13 cellular contexts compared by ENCODE assay signal in genomic region chr6:14001329-14002012, GRCh38.
DNase-seq lines count a peak whose midpoint lies in the region; ATAC-seq, FAIRE-seq and TF ChIP-seq lines count a peak whose summit lies in the region.
"Had no signal": no experiment of that assay in that cellular context is flagged by ENCODE, and none has a peak within 500 bp of the region (broad histone marks: within the 10 kb centered on the region; RNA-seq: fewer than 3 reads in every experiment).

No MANE protein-coding gene starts in this region.

- ATAC-seq in Panc1 (peak; percentile 94), GM19452 (IDR thresholded peaks at IDR 0.05; ENCODE audit: unreplicated experiment) (no peak)
- ATAC-seq: mucosa of descending colon; stimulated activated naive CD8-positive, alpha-beta T cell treated with anti-CD3 and anti-CD28 coated beads, Interleukin-15, amount 100 ng/mL, for 72 hours had no signal

- DNase-seq in GM03348 (ENCODE audit: low spot score) (peak; percentile 89), Panc1 (ENCODE audit: low read depth, low spot score) (peak; percentile 67), epithelial cell of prostate (ENCODE audit: low read depth, low spot score) (peak; percentile 91), renal cortical epithelial cell (ENCODE audit: low read depth) (peak; percentile 97), GM19239 (ENCODE audit: insufficient read length, low spot score) (no peak), head of caudate nucleus (no peak)
- no peak for DNase-seq in activated CD4-positive, alpha-beta T cell treated with anti-CD3 and anti-CD28 coated beads for 4 hours
- DNase-seq: activated naive CD4-positive, alpha-beta T cell treated with anti-CD3 and anti-CD28 coated beads, Interleukin-2, amount 50 U/mL, for 16 hours; mucosa of descending colon; NCI-H524; stimulated activated naive CD8-positive, alpha-beta T cell treated with anti-CD3 and anti-CD28 coated beads, Interleukin-15, amount 100 ng/mL, for 72 hours had no signal

- peaks cover 17% of the 10 kb centered on the region for H3K4me1 ChIP-seq in Panc1 (ENCODE audit: control insufficient read depth, insufficient read depth, low read length)

- H3K27me3 ChIP-seq in Panc1 (ENCODE audit: control insufficient read depth, insufficient read depth, low read length) = no peaks in the 10 kb centered on the region

- peak overlapping the region; percentile 9 to 55 for H3K4me3 ChIP-seq in Panc1 (ENCODE audit: low read depth in 2 of 2, low read length in 2 of 2)
- H3K4me3 ChIP-seq: mucosa of descending colon had no signal

- POLR2A ChIA-PET in Panc1 (lab: Charles Lee) = no interaction called here

- FAIRE-seq in GM19239 (lab: Jason Lieb, UNC) = no peak

- no peak for TF ChIP-seq CTCF in Panc1 (IDR thresholded peaks at IDR 0.05)

- peaks cover 8% of the 10 kb centered on the region; the same call in 1 of the 2 replicates for H3K9me3 ChIP-seq in Panc1 (ENCODE audit: control insufficient read depth, insufficient read depth, low read depth, low read length)
- H3K9me3 ChIP-seq: mucosa of descending colon had no signal

- no TSS peak for BruUV-seq in Panc1 (replicated peaks; lab: Mats Ljungman, UMichigan)

- no peaks in the 10 kb centered on the region for H3K36me3 ChIP-seq in Panc1 (ENCODE audit: control insufficient read depth, insufficient read depth, low read length)

- in situ Hi-C loops in Panc1 (cut with HindIII; ENCODE audit: low pct_unique_long_range_greater_than_20kb, low sequenced_read_pairs) = no loop called here

- intact Hi-C loops in Panc1 (cut with micrococcal nuclease; ENCODE audit: unreplicated experiment) (no loop called here), head of caudate nucleus (cut with DNase I) (no loop called here)

- CTCF ChIA-PET in Panc1 (lab: Charles Lee) = no interaction called here

- peak overlapping the region; percentile 53 for H3K27ac ChIP-seq in Panc1 (ENCODE audit: low read length)
- peak overlapping the region; percentile 59 for H3K27ac ChIP-seq in epithelial cell of prostate
- H3K27ac ChIP-seq: KMS-11 had no signal

Comparison
In these comparisons a context has a peak if more than half of its experiments do, and no peak if none do; other contexts are left out.
1. DNase-seq: peak in GM03348 (single experiment), Panc1 (single experiment), epithelial cell of prostate (single experiment) and renal cortical epithelial cell (single experiment); none in activated CD4-positive, alpha-beta T cell treated with anti-CD3 and anti-CD28 coated beads for 4 hours (0 of 2), GM19239 (single experiment) and head of caudate nucleus (0 of 42).